Comparison of ENCODE assay signal across 8 cellular contexts in genomic region chr1:111139234-111139955, GRCh38. TPM values are rescaled to one million over a fixed set of nuclear protein-coding genes. Genes with fewer than 3 reads are reported as not detected.
A peak's percentile ranks its signal among the peaks of the same experiment; 100 is the strongest.
DNase-seq lines count a peak whose midpoint lies in the region; ATAC-seq and TF ChIP-seq lines count a peak whose summit lies in the region.

No MANE protein-coding gene starts in this region.

- in situ Hi-C loops in astrocyte of the spinal cord (cut with HindIII; ENCODE audit: low sequenced_read_pairs) = no loop called here

- H3K27me3 ChIP-seq in sigmoid colon = no peaks in the 10 kb centered on the region

- ATAC-seq in GM21717 (IDR thresholded peaks at IDR 0.05; ENCODE audit: unreplicated experiment) = peak; percentile 39

- WGBS in sigmoid colon, 2 donors = 0 to 1% methylated on average over 34 of the region's 34 CpGs

- H3K9me3 ChIP-seq in KOPT-K1 (ENCODE audit: insufficient read depth, low read length, poor library complexity, severe bottlenecking) (no peaks in the 10 kb centered on the region), sigmoid colon (no peaks in the 10 kb centered on the region)

- TF ChIP-seq EP300 in sigmoid colon (IDR thresholded peaks at IDR 0.05) = no peak

- H3K36me3 ChIP-seq in KOPT-K1 (ENCODE audit: insufficient read depth, low read length) (peaks cover 41% of the 10 kb centered on the region), sigmoid colon (peaks cover 0 to 21% (median 0%) of the 10 kb centered on the region in 4 donors)

- peak overlapping the region; percentile 94 for H3K4me3 ChIP-seq in astrocyte of the spinal cord (ENCODE audit: low read depth, low read length)
- peak overlapping the region; percentile 81 to 99 (median 89) for H3K4me3 ChIP-seq in sigmoid colon

- POLR2A ChIA-PET in RWPE1 (lab: Yijun Ruan, JAX; ENCODE audit: low non-redundant PET) = no interaction called here

- CTCF ChIA-PET in RWPE1 (lab: Yijun Ruan, JAX) = interaction anchor here (0.7 kb wide), 1 partner anchor 1154 kb away, joined by 3 read pairs; no protein-coding TSS in a partner anchor

- TF ChIP-seq CTCF in RWPE1 (conservative IDR thresholded peaks at IDR 0.05; ENCODE audit: low read depth) (no peak), astrocyte of the spinal cord (IDR thresholded peaks at IDR 0.05; ENCODE audit: low read depth, low read length) (no peak), sigmoid colon (IDR thresholded peaks at IDR 0.05) (no peak)

- TF ChIP-seq POLR2A in sigmoid colon (IDR thresholded peaks at IDR 0.05) = no peak

- H3K27ac ChIP-seq in KOPT-K1 (ENCODE audit: low read depth, low read length, poor library complexity, severe bottlenecking) = peak overlapping the region; percentile 89
- H3K27ac ChIP-seq in RWPE1 = peak overlapping the region; percentile 95
- H3K27ac ChIP-seq in sigmoid colon = peak overlapping the region; percentile 90 to 98 (median 94)

- intact Hi-C loops in sigmoid colon (cut with DNase I) = no loop called here

- H3K4me1 ChIP-seq in sigmoid colon = peaks cover 0 to 40% (median 25%) of the 10 kb centered on the region in 4 donors

- DNase-seq in Daoy (ENCODE audit: low read depth) (peak; percentile 77), RWPE1 (ENCODE audit: low spot score) (peak; percentile 57), astrocyte of the spinal cord (ENCODE audit: low read depth, low spot score) (peak; percentile 67), iPS DF 19.7 (ENCODE audit: low read depth, low spot score) (peak; percentile 23), sigmoid colon (no peak)
- no peak for DNase-seq in activated effector memory CD4-positive, alpha-beta T cell treated with Interleukin-2 at 50 U/mL for 16 hours

RNA-seq across cellular contexts. Expression of gene DRAM2, which starts 0.5 kb away (rescaled TPM):
- 36.7 and 49.8 TPM in 2 replicates for total RNA-seq in Daoy (2014; rRNA removed; shearing (Covaris generic))
- total RNA-seq in sigmoid colon = 10 to 100 TPM; 47.6 to 69.6 (median 54.5) TPM
- 10 to 100 TPM; 27.0 to 58.4 (median 44.9) TPM for polyA plus RNA-seq in sigmoid colon

RNA-seq across cellular contexts. Expression of gene CEPT1, which starts 0.6 kb away (rescaled TPM):
- 36.5 and 36.7 TPM in 2 replicates for total RNA-seq in Daoy (2014; rRNA removed; shearing (Covaris generic))
- total RNA-seq in sigmoid colon = 10 to 100 TPM; 23.8 to 41.0 (median 30.6) TPM
- polyA plus RNA-seq in sigmoid colon = 10 to 100 TPM in 1 of 3 donors, 1 to 10 TPM in 2; 7.2 to 29.5 (median 7.2) TPM

Comparison
In these comparisons a context has a peak if more than half of its experiments do, and no peak if none do; other contexts are left out.
1. DNase-seq: peak in Daoy (single experiment), RWPE1 (single experiment), astrocyte of the spinal cord (single experiment) and iPS DF 19.7 (single experiment); none in sigmoid colon (single experiment) and activated effector memory CD4-positive, alpha-beta T cell treated with Interleukin-2 at 50 U/mL for 16 hours (single experiment).
2. Peak in every context shown above with its lines, with median percentiles within 50 percentile points of each other: H3K27ac ChIP-seq.